In genomic region chr6:52753137-52753536, GRCh38 we compare ENCODE assay signal across 6 cellular contexts. TPM values are rescaled to one million over a fixed set of nuclear protein-coding genes. Genes with fewer than 3 reads are reported as not detected.
"Had no signal": no experiment of that assay in that cellular context is flagged by ENCODE, and none has a peak within 500 bp of the region (broad histone marks: within the 10 kb centered on the region; RNA-seq: fewer than 3 reads in every experiment).

No MANE protein-coding gene starts in this region.

RNA-seq across cellular contexts. Expression of gene GSTA2, which starts 10.1 kb away (rescaled TPM):
- total RNA-seq: activated CD4-positive, alpha-beta memory T cell treated with anti-CD3 and anti-CD28 coated beads, Interleukin-2, amount 10 ng/mL, durations not matched to agents 7 days and 5 days; activated CD8-positive, alpha-beta memory T cell treated with anti-CD3 and anti-CD28 coated beads, Interleukin-2, amount 10 ng/mL, durations not matched to agents 7 days and 5 days; cardiac muscle cell; LHCN-M2; NCI-H460; Right ventricle myocardium superior had no signal

RNA-seq across cellular contexts. Expression of gene GSTA1, which starts 50.5 kb away (rescaled TPM):
- total RNA-seq: activated CD4-positive, alpha-beta memory T cell treated with anti-CD3 and anti-CD28 coated beads, Interleukin-2, amount 10 ng/mL, durations not matched to agents 7 days and 5 days; activated CD8-positive, alpha-beta memory T cell treated with anti-CD3 and anti-CD28 coated beads, Interleukin-2, amount 10 ng/mL, durations not matched to agents 7 days and 5 days; cardiac muscle cell; LHCN-M2; NCI-H460; Right ventricle myocardium superior had no signal
